In the genomic region with DNA sequence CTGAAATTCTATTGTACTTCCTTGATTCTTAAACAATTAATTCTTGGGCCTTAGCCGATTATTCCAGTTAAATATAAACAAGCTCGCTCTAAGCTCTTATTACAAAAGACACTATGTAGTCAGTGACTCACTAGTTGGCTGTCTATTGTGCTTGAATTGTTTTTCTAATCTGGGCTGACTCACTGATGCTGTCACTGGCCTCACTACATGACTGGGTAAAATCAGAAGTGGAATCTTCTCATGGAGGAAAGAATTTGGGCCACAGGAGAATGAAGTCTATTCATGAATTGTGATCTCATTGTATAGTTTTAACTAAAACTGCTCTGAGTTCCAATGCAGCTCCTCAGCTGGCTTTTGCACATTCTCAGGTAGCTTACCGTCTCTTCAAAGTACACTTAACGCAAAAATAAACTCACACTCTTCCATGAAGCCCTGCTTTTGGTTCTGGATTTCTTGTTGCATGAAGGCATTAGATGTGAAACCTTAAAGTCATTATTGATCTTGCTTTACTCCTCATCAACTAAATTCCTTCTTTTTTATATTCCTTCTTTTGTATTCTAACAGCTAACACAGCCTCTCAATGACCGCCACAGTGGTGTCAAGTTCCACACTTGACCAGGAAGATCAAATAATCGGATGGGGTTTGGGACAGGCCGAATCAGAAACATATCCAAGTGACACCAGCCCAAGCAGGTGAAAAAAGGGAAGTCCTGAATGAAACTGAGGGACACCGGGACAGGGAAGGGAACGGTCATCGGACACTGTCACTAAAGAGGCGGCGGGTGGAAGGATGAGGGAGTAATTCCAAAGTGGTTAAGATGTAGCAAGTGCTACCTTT, we compare ENCODE assay signal across 8 cellular contexts.
DNase-seq lines count a peak whose midpoint lies in the region; ATAC-seq, FAIRE-seq and TF ChIP-seq lines count a peak whose summit lies in the region.

No MANE protein-coding gene starts in this region.

- H3K27me3 Mint-ChIP-seq in Calu3 (ENCODE audit: unreplicated experiment) = no peaks in the 10 kb centered on the region

- H3K27ac ChIP-seq in brain microvascular endothelial cell = peak overlapping the region; percentile 74
- H3K27ac ChIP-seq in keratinocyte (ENCODE audit: control insufficient read depth, insufficient read depth, low read length) = peak overlapping the region; percentile 60
- peak overlapping the region; percentile 89 for H3K27ac ChIP-seq in substantia nigra (ENCODE audit: low read depth, low read length, poor library complexity, severe bottlenecking)

- no peak overlapping the region for H3K9ac ChIP-seq in keratinocyte (ENCODE audit: control insufficient read depth, extremely low read depth, insufficient read depth, low read length)

- H3K4me1 ChIP-seq in keratinocyte (ENCODE audit: control insufficient read depth, extremely low read depth, insufficient read depth, low read length) = peaks cover 25% of the 10 kb centered on the region

- TF ChIP-seq POLR2A in NB4 (IDR thresholded peaks at IDR 0.05; ENCODE audit: extremely low read depth, insufficient read length) = no peak

- peak; percentile 96 for FAIRE-seq in keratinocyte (lab: Jason Lieb, UNC)

- peak overlapping the region; percentile 57 for H3K4me2 ChIP-seq in keratinocyte (ENCODE audit: control insufficient read depth, extremely low read depth, insufficient read depth, low read depth, low read length)

- no peaks in the 10 kb centered on the region for H3K9me3 ChIP-seq in keratinocyte (ENCODE audit: control insufficient read depth, low read depth, low read length)

- peaks cover 6% of the 10 kb centered on the region for H3K36me3 ChIP-seq in brain microvascular endothelial cell (replicated peaks)
- H3K36me3 ChIP-seq in keratinocyte (ENCODE audit: control insufficient read depth in 2 of 2, extremely low read depth in 1 of 2, insufficient read depth in 2 of 2, low read length in 2 of 2) = peaks cover 0 to 3% of the 10 kb centered on the region in 2 experiments

- no peak for ATAC-seq in GM21723 (IDR thresholded peaks at IDR 0.05; ENCODE audit: unreplicated experiment)

- DNase-seq in Calu3 (peak; percentile 63), NB4 (ENCODE audit: low read depth) (peak; percentile 38), brain microvascular endothelial cell (peak; percentile 97), keratinocyte (ENCODE audit: low read depth, low spot score) (peak; percentile 70), substantia nigra (lab: John Stamatoyannopoulos, UW) (peak in 14 of 49 donors; percentile 9 to 70 (median 24)), OCI-M2 (lab: John Stamatoyannopoulos, UW; ENCODE audit: unreplicated experiment) (no peak), GM10266 (ENCODE audit: extremely low spot score) (no peak)

- no peaks in the 10 kb centered on the region for H3K27me3 ChIP-seq in brain microvascular endothelial cell (replicated peaks)
- H3K27me3 ChIP-seq in keratinocyte (ENCODE audit: control insufficient read depth, extremely low read depth, insufficient read depth, low read length) = no peaks in the 10 kb centered on the region

- H4K20me1 ChIP-seq in keratinocyte (ENCODE audit: control insufficient read depth, extremely low read depth, insufficient read depth, low read length) = no peaks in the 10 kb centered on the region

- in situ Hi-C loops in brain microvascular endothelial cell (cut with HindIII; ENCODE audit: low pct_ligation_motif_present, low sequenced_read_pairs) = no loop called here

- dilution Hi-C loops in keratinocyte (cut with MboI; ENCODE audit: extremely low pct_ligation_motif_present, low sequenced_read_pairs) = no loop called here

- H3K4me1 Mint-ChIP-seq in Calu3 (ENCODE audit: low read depth, unreplicated experiment) = peaks cover 22% of the 10 kb centered on the region

- peak overlapping the region; percentile 27 for H3K4me3 Mint-ChIP-seq in Calu3 (ENCODE audit: low read depth, unreplicated experiment)

- TF ChIP-seq CTCF in Calu3 (IDR thresholded peaks at IDR 0.05; ENCODE audit: unreplicated experiment) (no peak), NB4 (IDR thresholded peaks at IDR 0.05; ENCODE audit: low read depth, low read length) (no peak), brain microvascular endothelial cell (IDR thresholded peaks at IDR 0.05; ENCODE audit: low read depth, low read length, missing control alignments) (no peak), keratinocyte (optimal IDR thresholded peaks at IDR 0.05 in 1 of 3, IDR thresholded peaks at IDR 0.05 in 1 of 3, conservative IDR thresholded peaks at IDR 0.05 in 1 of 3; ENCODE audit: extremely low read depth in 1 of 3, insufficient read depth in 2 of 3, low read length in 3 of 3) (no peak), GM10266 (IDR thresholded peaks at IDR 0.05; ENCODE audit: control insufficient read depth, insufficient read depth, low read depth, missing control alignments) (no peak)

- no TSS peak for BruUV-seq in Calu3 (replicated peaks; lab: Mats Ljungman, UMichigan)

- H3K27ac Mint-ChIP-seq in Calu3 (ENCODE audit: unreplicated experiment) = peak overlapping the region; percentile 91

- CTCF ChIA-PET in Calu3 (lab: Charles Lee) = interaction anchor here (0.6 to 2.9 kb wide), 11 partner anchors 9 to 415 kb away, joined by 3 to 22 read pairs (median 4); a partner anchor contains a TSS

- intact Hi-C loops in Calu3 (cut with micrococcal nuclease; ENCODE audit: unreplicated experiment) = no loop called here

- H2AFZ ChIP-seq in keratinocyte (ENCODE audit: control insufficient read depth, low read length) = no peak overlapping the region

- peaks cover 14% of the 10 kb centered on the region for H3K36me3 Mint-ChIP-seq in Calu3 (ENCODE audit: insufficient read depth, unreplicated experiment)

- H3K9me1 ChIP-seq in keratinocyte (ENCODE audit: control insufficient read depth, extremely low read depth, insufficient read depth, low read length) = no peaks in the 10 kb centered on the region

- no peak overlapping the region for H3K4me3 ChIP-seq in NB4 (ENCODE audit: low read depth, low read length)
- no peak overlapping the region for H3K4me3 ChIP-seq in brain microvascular endothelial cell (ENCODE audit: low read depth, low read length)
- no peak overlapping the region for H3K4me3 ChIP-seq in keratinocyte (ENCODE audit: control insufficient read depth in 2 of 3, extremely low read depth in 1 of 3, insufficient read depth in 2 of 3, low read depth in 1 of 3, low read length in 3 of 3)

- H3K9me3 Mint-ChIP-seq in Calu3 (ENCODE audit: low read depth, unreplicated experiment) = no peaks in the 10 kb centered on the region

- H3K79me2 ChIP-seq in keratinocyte (ENCODE audit: control insufficient read depth, insufficient read depth, low read length) = no peaks in the 10 kb centered on the region

Comparison
In these comparisons a context has a peak if more than half of its experiments do, and no peak if none do; other contexts are left out.
1. DNase-seq: peak in Calu3 (single experiment), NB4 (single experiment), brain microvascular endothelial cell (single experiment) and keratinocyte (single experiment); none in OCI-M2 (single experiment) and GM10266 (single experiment).
2. Peak in every context shown above with its lines, with median percentiles within 50 percentile points of each other: H3K27ac ChIP-seq.